24 cellular contexts compared by ENCODE assay signal in the genomic region with DNA sequence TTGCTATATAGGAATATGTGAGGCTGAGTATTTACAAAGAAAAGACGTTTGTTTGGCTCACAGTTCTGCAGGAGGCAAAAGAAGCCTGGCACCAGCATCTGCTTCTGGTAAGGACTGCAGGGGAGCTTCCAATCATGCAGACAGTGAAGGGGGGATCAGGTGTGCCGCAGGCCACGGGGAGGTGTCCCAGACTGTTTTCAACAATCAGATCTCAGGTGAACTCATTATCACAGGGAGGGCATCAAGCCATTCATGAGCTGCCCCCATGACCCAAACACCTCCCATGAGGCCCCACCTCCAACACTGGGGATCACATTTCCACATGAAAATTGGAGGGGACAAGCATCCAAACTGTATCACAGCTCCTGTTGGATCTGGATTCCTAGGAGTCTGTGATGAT. TPM values are rescaled to one million over a fixed set of nuclear protein-coding genes. Genes with fewer than 3 reads are reported as not detected.
"Had no signal": no experiment of that assay in that cellular context is flagged by ENCODE, and none has a peak within 500 bp of the region (broad histone marks: within the 10 kb centered on the region; RNA-seq: fewer than 3 reads in every experiment).

No MANE protein-coding gene starts in this region.

- H3K27ac Mint-ChIP-seq: activated CD8-positive, alpha-beta T cell treated with anti-CD3 and anti-CD28 coated beads, Interleukin-2, amount 10 ng/mL, durations not matched to agents 7 days and 5 days; activated naive CD4-positive, alpha-beta T cell treated with anti-CD3 and anti-CD28 coated beads, Interleukin-2, amount 10 ng/mL, durations not matched to agents 7 days and 5 days; activated T-cell treated with anti-CD3 and anti-CD28 coated beads, Interleukin-2, amount 50 U/mL, for 24 hours; endodermal cell; stimulated activated memory B cell treated with anti-CD40 and anti-IgM and Interleukin-4, amounts not matched to agents 10 μg/mL and 1 μg/mL and 100 μg/mL, for 72 hours had no signal

- H3K27me3 Mint-ChIP-seq: activated naive CD4-positive, alpha-beta T cell treated with anti-CD3 and anti-CD28 coated beads, Interleukin-2, amount 10 ng/mL, durations not matched to agents 7 days and 5 days; activated T-cell treated with anti-CD3 and anti-CD28 coated beads, Interleukin-2, amount 50 U/mL, for 24 hours; memory B cell; stimulated activated memory B cell treated with anti-CD40 and anti-IgM and Interleukin-4, amounts not matched to agents 10 μg/mL and 1 μg/mL and 100 μg/mL, for 72 hours had no signal

- H3K4me3 ChIP-seq: gastroesophageal sphincter, heart left ventricle, stomach, suprapubic skin, tibial nerve had no signal

- H3K27me3 ChIP-seq: gastroesophageal sphincter, heart left ventricle, stomach, suprapubic skin, tibial nerve had no signal

- H3K4me1 ChIP-seq: gastroesophageal sphincter, tibial nerve had no signal

- H3K27ac ChIP-seq: gastroesophageal sphincter, heart left ventricle, stomach, suprapubic skin, tibial nerve, WERI-Rb-1 had no signal

- H3K9me3 Mint-ChIP-seq: activated naive CD4-positive, alpha-beta T cell treated with anti-CD3 and anti-CD28 coated beads, Interleukin-2, amount 10 ng/mL, durations not matched to agents 7 days and 5 days; activated T-cell treated with anti-CD3 and anti-CD28 coated beads, Interleukin-2, amount 50 U/mL, for 24 hours; endodermal cell; memory B cell; stimulated activated memory B cell treated with anti-CD40 and anti-IgM and Interleukin-4, amounts not matched to agents 10 μg/mL and 1 μg/mL and 100 μg/mL, for 72 hours had no signal

- DNase-seq: activated CD4-positive, alpha-beta T cell treated with anti-CD3 and anti-CD28 coated beads for 1 hour; activated CD4-positive, alpha-beta T cell treated with anti-CD3 and anti-CD28 coated beads, Interleukin-2, amount 50 U/mL, for 1 hour; activated CD8-positive, alpha-beta T cell treated with anti-CD3 and anti-CD28 coated beads, Interleukin-2, amount 10 ng/mL, durations not matched to agents 7 days and 5 days; activated naive CD4-positive, alpha-beta T cell treated with anti-CD3 and anti-CD28 coated beads, Interleukin-2, amount 10 ng/mL, durations not matched to agents 7 days and 5 days; activated T-cell treated with anti-CD3 and anti-CD28 coated beads, Interleukin-2, amount 50 U/mL, for 24 hours; amygdala; cerebellar nuclear complex; cortex of kidney; endodermal cell; heart left ventricle; islet precursor cell; left cardiac atrium; posterior cingulate gyrus; small intestine; stimulated activated CD4-positive, alpha-beta T cell treated with anti-CD3 and anti-CD28 coated beads, Interleukin-15, amount 100 ng/mL, for 24 hours; stomach; WERI-Rb-1 had no signal

- ATAC-seq: activated CD8-positive, alpha-beta T cell treated with anti-CD3 and anti-CD28 coated beads, Interleukin-2, amount 10 ng/mL, durations not matched to agents 7 days and 5 days; gastroesophageal sphincter; heart left ventricle; sciatic nerve; stimulated activated memory B cell treated with anti-CD40 and anti-IgM and Interleukin-4, amounts not matched to agents 10 μg/mL and 1 μg/mL and 100 μg/mL, for 72 hours had no signal

- H3K36me3 Mint-ChIP-seq: memory B cell; stimulated activated memory B cell treated with anti-CD40 and anti-IgM and Interleukin-4, amounts not matched to agents 10 μg/mL and 1 μg/mL and 100 μg/mL, for 72 hours had no signal

- H3K4me1 Mint-ChIP-seq: endodermal cell had no signal

- H3K4me3 Mint-ChIP-seq: activated CD8-positive, alpha-beta T cell treated with anti-CD3 and anti-CD28 coated beads, Interleukin-2, amount 10 ng/mL, durations not matched to agents 7 days and 5 days; activated naive CD4-positive, alpha-beta T cell treated with anti-CD3 and anti-CD28 coated beads, Interleukin-2, amount 10 ng/mL, durations not matched to agents 7 days and 5 days; activated T-cell treated with anti-CD3 and anti-CD28 coated beads, Interleukin-2, amount 50 U/mL, for 24 hours; endodermal cell; memory B cell; stimulated activated memory B cell treated with anti-CD40 and anti-IgM and Interleukin-4, amounts not matched to agents 10 μg/mL and 1 μg/mL and 100 μg/mL, for 72 hours had no signal

- H3K9me3 ChIP-seq: gastroesophageal sphincter, stomach, suprapubic skin had no signal

- H3K36me3 ChIP-seq: gastroesophageal sphincter, heart left ventricle, stomach, suprapubic skin, tibial nerve had no signal

RNA-seq across cellular contexts. Expression of gene TRIM14, which starts 30.4 kb away (rescaled TPM):
- polyA plus RNA-seq: neural cell had no signal
